In genomic region chr2:11784747-11785610, GRCh38 we compare ENCODE assay signal across 8 cellular contexts. TPM values are rescaled to one million over a fixed set of nuclear protein-coding genes. Genes with fewer than 3 reads are reported as not detected.
DNase-seq lines count a peak whose midpoint lies in the region; ATAC-seq and TF ChIP-seq lines count a peak whose summit lies in the region.

No MANE protein-coding gene starts in this region.

- no peaks in the 10 kb centered on the region for H3K9me3 ChIP-seq in right lobe of liver

- no peaks in the 10 kb centered on the region for H3K27me3 ChIP-seq in dorsolateral prefrontal cortex
- H3K27me3 ChIP-seq in right lobe of liver, result no peaks in the 10 kb centered on the region

- TF ChIP-seq POLR2A in right lobe of liver (IDR thresholded peaks at IDR 0.05), result no peak

- intact Hi-C loops in dorsolateral prefrontal cortex (cut with DNase I) (loop anchor here in 1 of 2 donors (10.0 kb wide), 2 partner anchors 310 to 650 kb away; a partner anchor contains a TSS), right lobe of liver (cut with DNase I) (loop anchor here (5.0 kb wide), 1 partner anchor 98 kb away; no protein-coding TSS in a partner anchor)

- H3K4me3 ChIP-seq in dorsolateral prefrontal cortex (peak overlapping the region in 57 of 59 donors; percentile 5 to 71 (median 49)), right lobe of liver (peak overlapping the region in 1 of 3 donors; percentile 24)

- no peaks in the 10 kb centered on the region for H3K4me1 ChIP-seq in right lobe of liver

- 42% methylated on average over 11 of the region's 50 CpGs for WGBS in right lobe of liver (ENCODE audit: insufficient coverage, low coverage, low lambda C conversion rate, missing lambda C conversion rate)

- peak; percentile 65 to 77 (median 68) for ATAC-seq in right lobe of liver
- no peak for ATAC-seq in GM21423 (IDR thresholded peaks at IDR 0.05; ENCODE audit: unreplicated experiment)
- ATAC-seq in HG02759 (IDR thresholded peaks at IDR 0.05; ENCODE audit: unreplicated experiment), result no peak

- H3K27ac ChIP-seq in dorsolateral prefrontal cortex (peak overlapping the region in 48 of 59 donors; percentile 0 to 78 (median 52)), right lobe of liver (no peak overlapping the region)

- TF ChIP-seq CTCF in dorsolateral prefrontal cortex (IDR thresholded peaks at IDR 0.05 in 54 of 56, conservative IDR thresholded peaks at IDR 0.05 in 2 of 56; ENCODE audit: low read depth in 1 of 56, partially characterized antibody in 56 of 56), result peak; percentile 64 to 97 (median 94)
- peak; percentile 64 to 84 (median 83) for TF ChIP-seq CTCF in right lobe of liver (IDR thresholded peaks at IDR 0.05)

- DNase-seq in COLO668 (lab: John Stamatoyannopoulos, UW; ENCODE audit: unreplicated experiment) (peak; percentile 15), HuH-7 (ENCODE audit: low spot score) (peak; percentile 77), dorsolateral prefrontal cortex (peak in 9 of 10 donors; percentile 53 to 78 (median 66)), right lobe of liver (peak in 1 of 3 donors; percentile 37)
- peak; percentile 45 to 50 for DNase-seq in activated CD4-positive, alpha-beta T cell treated with anti-CD3 and anti-CD28 coated beads, Interleukin-2, amount 50 U/mL, for 48 hours
- DNase-seq in stimulated activated CD8-positive, alpha-beta memory T cell treated with anti-CD3 and anti-CD28 coated beads, Interleukin-12 subunit alpha, Interleukin-12 subunit beta, amount 100 ng/mL, for 1 hour (ENCODE audit: low read depth), result peak; percentile 16

- peaks cover 0 to 94% (median 41%) of the 10 kb centered on the region in 4 donors for H3K36me3 ChIP-seq in right lobe of liver

RNA-seq across cellular contexts. Expression of gene LPIN1, which starts 38.5 kb away (rescaled TPM):
- 100 to 1,000 TPM in 76 of 120 experiments, 10 to 100 TPM in 44; 68.3 to 159 (median 104) TPM for total RNA-seq in dorsolateral prefrontal cortex
- 10 to 100 TPM; 17.3 to 58.7 (median 29.1) TPM for total RNA-seq in right lobe of liver

Comparison
In these comparisons a context has a peak if more than half of its experiments do, and no peak if none do; other contexts are left out.
1. H3K27ac ChIP-seq: peak in dorsolateral prefrontal cortex (48 of 59); none in right lobe of liver (0 of 3).
2. ATAC-seq: peak in right lobe of liver (4 of 4); none in GM21423 (single experiment) and HG02759 (single experiment).